6 cellular contexts compared by ENCODE assay signal in the genomic region with DNA sequence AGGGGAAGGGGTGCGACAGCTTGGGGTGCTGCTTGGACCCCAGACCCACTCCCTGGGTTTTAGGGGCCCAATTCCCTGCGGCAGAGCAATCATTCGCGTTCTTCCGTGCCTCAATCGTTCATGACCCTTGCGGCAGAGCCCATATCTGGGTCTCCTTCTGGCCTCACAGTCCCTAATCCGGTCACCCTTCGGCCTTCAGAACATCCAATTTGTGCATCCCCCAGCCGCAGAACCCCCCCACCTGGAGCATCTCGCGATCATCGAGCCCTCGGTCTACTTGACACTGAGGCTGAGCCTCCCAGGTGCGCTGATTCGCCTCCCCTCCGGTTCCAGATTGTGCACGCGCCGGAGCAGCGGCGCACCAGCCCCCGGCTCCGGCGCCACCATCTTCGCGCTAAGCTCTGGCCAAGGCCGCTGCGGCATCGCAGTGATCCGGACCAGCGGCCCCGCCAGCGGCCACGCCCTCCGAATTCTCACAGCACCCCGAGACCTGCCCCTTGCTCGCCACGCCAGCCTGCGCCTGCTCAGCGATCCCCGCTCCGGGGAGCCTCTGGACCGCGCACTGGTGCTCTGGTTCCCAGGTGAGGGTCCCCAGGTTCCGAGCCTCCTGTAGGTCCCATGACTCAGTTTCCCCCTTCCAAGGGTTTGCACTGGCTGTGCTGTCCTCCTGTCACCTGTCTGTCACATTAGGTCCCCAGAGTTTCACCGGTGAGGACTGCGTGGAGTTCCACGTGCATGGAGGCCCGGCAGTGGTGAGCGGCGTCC. TPM values are rescaled to one million over a fixed set of nuclear protein-coding genes. Genes with fewer than 3 reads are reported as not detected.
DNase-seq lines count a peak whose midpoint lies in the region; ATAC-seq and TF ChIP-seq lines count a peak whose summit lies in the region.

No MANE protein-coding gene starts in this region.

- H3K27ac ChIP-seq in SK-N-MC (no peak overlapping the region), foreskin keratinocyte (no peak overlapping the region)

- H3K27me3 ChIP-seq in foreskin keratinocyte = no peaks in the 10 kb centered on the region

- DNase-seq in SK-N-MC (ENCODE audit: low read depth, low spot score) (no peak), foreskin keratinocyte (peak in 1 of 2 donors; percentile 33), COLO829 (ENCODE audit: low spot score) (no peak)

- no peaks in the 10 kb centered on the region for H3K9me3 ChIP-seq in SK-N-MC (ENCODE audit: low read depth, low read length)

- peak overlapping the region; percentile 94 for H3K4me3 ChIP-seq in SK-N-MC

- ATAC-seq in GM19395 (IDR thresholded peaks at IDR 0.05; ENCODE audit: unreplicated experiment) = peak; percentile 1
- ATAC-seq in foreskin keratinocyte = peak; percentile 1
- ATAC-seq in HG03457 (IDR thresholded peaks at IDR 0.05; ENCODE audit: unreplicated experiment) = no peak

- peak overlapping the region; percentile 94 for H3K4me3 Mint-ChIP-seq in stimulated activated naive CD8-positive, alpha-beta T cell treated with anti-CD3 and anti-CD28 coated beads, Interleukin-15, Interleukin-2, amounts not matched to agents 100 ng/mL and 50 ng/mL, for 24 hours

- H3K36me3 ChIP-seq in SK-N-MC (ENCODE audit: insufficient read depth, low read length) = peaks cover 4% of the 10 kb centered on the region

- H3K4me1 ChIP-seq in foreskin keratinocyte = no peaks in the 10 kb centered on the region

- peaks cover 41% of the 10 kb centered on the region for H3K4me1 Mint-ChIP-seq in stimulated activated naive CD8-positive, alpha-beta T cell treated with anti-CD3 and anti-CD28 coated beads, Interleukin-15, Interleukin-2, amounts not matched to agents 100 ng/mL and 50 ng/mL, for 24 hours (ENCODE audit: low read depth)

- TF ChIP-seq CTCF in foreskin keratinocyte (conservative IDR thresholded peaks at IDR 0.05) = no peak

- peak overlapping the region; percentile 96 for H3K27ac Mint-ChIP-seq in stimulated activated naive CD8-positive, alpha-beta T cell treated with anti-CD3 and anti-CD28 coated beads, Interleukin-15, Interleukin-2, amounts not matched to agents 100 ng/mL and 50 ng/mL, for 24 hours

- H3K27me3 Mint-ChIP-seq in stimulated activated naive CD8-positive, alpha-beta T cell treated with anti-CD3 and anti-CD28 coated beads, Interleukin-15, Interleukin-2, amounts not matched to agents 100 ng/mL and 50 ng/mL, for 24 hours = no peaks in the 10 kb centered on the region

- H3K36me3 Mint-ChIP-seq in stimulated activated naive CD8-positive, alpha-beta T cell treated with anti-CD3 and anti-CD28 coated beads, Interleukin-15, Interleukin-2, amounts not matched to agents 100 ng/mL and 50 ng/mL, for 24 hours (ENCODE audit: low read depth) = peaks cover 13% of the 10 kb centered on the region

- peak overlapping the region; percentile 82 for H3K9ac ChIP-seq in SK-N-MC (ENCODE audit: insufficient read length)

- H3K9me3 Mint-ChIP-seq in stimulated activated naive CD8-positive, alpha-beta T cell treated with anti-CD3 and anti-CD28 coated beads, Interleukin-15, Interleukin-2, amounts not matched to agents 100 ng/mL and 50 ng/mL, for 24 hours = no peaks in the 10 kb centered on the region

RNA-seq across cellular contexts. Expression of a gene that starts 0.5 kb away (rescaled TPM):
- 14.9 and 18.7 TPM in 2 replicates for total RNA-seq in foreskin keratinocyte
- polyA plus RNA-seq in foreskin keratinocyte = 14.3 and 16.6 TPM in 2 replicates

RNA-seq across cellular contexts. Expression of a gene that starts 3.2 kb away (rescaled TPM):
- total RNA-seq in foreskin keratinocyte = 2.1 and 2.9 TPM in 2 replicates
- 1.2 and 1.4 TPM in 2 replicates for polyA plus RNA-seq in foreskin keratinocyte

RNA-seq across cellular contexts. Expression of a gene that starts 28.5 kb away (rescaled TPM):
- total RNA-seq in foreskin keratinocyte = 54.7 and 59.1 TPM in 2 replicates
- 76.4 and 78.6 TPM in 2 replicates for polyA plus RNA-seq in foreskin keratinocyte

RNA-seq across cellular contexts. Expression of a gene that starts 32.2 kb away (rescaled TPM):
- 38.8 and 43.6 TPM in 2 replicates for total RNA-seq in foreskin keratinocyte
- 99.8 and 114 TPM in 2 replicates for polyA plus RNA-seq in foreskin keratinocyte

RNA-seq across cellular contexts. Expression of a gene that starts 34.6 kb away (rescaled TPM):
- total RNA-seq in foreskin keratinocyte = 12.6 and 16.0 TPM in 2 replicates
- 14.4 and 17.6 TPM in 2 replicates for polyA plus RNA-seq in foreskin keratinocyte
